ENCODE assay signal across 15 cellular contexts in the genomic region with DNA sequence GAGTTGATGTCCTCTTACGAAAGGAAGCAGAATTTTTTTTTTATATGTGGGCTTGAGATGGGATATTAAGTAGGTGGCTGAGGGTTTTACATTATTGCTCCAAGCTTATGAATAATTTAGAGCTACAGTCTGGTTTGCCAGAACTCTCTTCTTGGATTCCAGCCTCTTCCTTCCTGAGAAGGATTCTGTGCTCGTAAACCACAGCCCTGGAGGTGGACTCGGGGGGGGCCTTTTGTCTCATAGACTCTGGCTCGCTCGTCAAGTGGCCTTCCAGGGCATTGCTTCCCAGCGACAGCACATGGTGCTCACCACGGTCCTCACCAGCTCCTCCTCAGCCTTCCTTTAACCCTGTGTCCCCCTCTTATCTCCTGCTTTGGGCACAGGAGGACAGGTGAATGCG. TPM values are rescaled to one million over a fixed set of nuclear protein-coding genes. Genes with fewer than 3 reads are reported as not detected.
A peak's percentile ranks its signal among the peaks of the same experiment; 100 is the strongest.
DNase-seq lines count a peak whose midpoint lies in the region; ATAC-seq and TF ChIP-seq lines count a peak whose summit lies in the region.
"Had no signal": no experiment of that assay in that cellular context is flagged by ENCODE, and none has a peak within 500 bp of the region (broad histone marks: within the 10 kb centered on the region; RNA-seq: fewer than 3 reads in every experiment).

No MANE protein-coding gene starts in this region.

- no peaks in the 10 kb centered on the region for H3K9me3 Mint-ChIP-seq in CD4-positive, alpha-beta memory T cell
- no peaks in the 10 kb centered on the region for H3K9me3 Mint-ChIP-seq in effector memory CD8-positive, alpha-beta T cell
- H3K9me3 Mint-ChIP-seq: activated CD4-positive, alpha-beta T cell treated with anti-CD3 and anti-CD28 coated beads, Interleukin-2, amount 10 ng/mL, durations not matched to agents 24 days and 14 days; activated T-cell treated with anti-CD3 and anti-CD28 coated beads, Interleukin-2, amount 50 U/mL, for 4 hours; CD8-positive, alpha-beta T cell had no signal

- peak overlapping the region; percentile 20 for H2AFZ ChIP-seq in MM.1S (ENCODE audit: low read length)
- no peak overlapping the region for H2AFZ ChIP-seq in mammary epithelial cell (ENCODE audit: low read depth, low read length)

- dilution Hi-C loops in mammary epithelial cell (cut with HindIII; ENCODE audit: low sequenced_read_pairs): loop anchor here (5.0 kb wide), 2 partner anchors 39 to 79 kb away; no protein-coding TSS in a partner anchor

- H3F3A ChIP-seq in MM.1S (ENCODE audit: insufficient read depth, low read length): peaks cover 14% of the 10 kb centered on the region

- H3K4me1 ChIP-seq in CD4-positive, alpha-beta memory T cell (ENCODE audit: insufficient read depth, low read length): no peaks in the 10 kb centered on the region
- H3K4me1 ChIP-seq in MM.1S (ENCODE audit: low read length): peaks cover 40% of the 10 kb centered on the region
- H3K4me1 ChIP-seq in skeletal muscle tissue (ENCODE audit: control insufficient read depth in 3 of 3, insufficient read depth in 3 of 3, low read length in 3 of 3): peaks cover 87 to 89% (median 88%) of the 10 kb centered on the region in 3 donors
- peaks cover 6% of the 10 kb centered on the region for H3K4me1 ChIP-seq in mammary epithelial cell (ENCODE audit: insufficient read depth, low read length)
- H3K4me1 ChIP-seq: prostate gland had no signal

- H3K27me3 ChIP-seq in CD4-positive, alpha-beta memory T cell (ENCODE audit: insufficient read depth, low read length): no peaks in the 10 kb centered on the region
- H3K27me3 ChIP-seq in MM.1S (replicated peaks; ENCODE audit: insufficient read depth, low read length) (no peaks in the 10 kb centered on the region), skeletal muscle tissue (ENCODE audit: control insufficient read depth in 3 of 3, insufficient read depth in 3 of 3, low read length in 3 of 3) (no peaks in the 10 kb centered on the region), mammary epithelial cell (ENCODE audit: insufficient read depth, low read length) (no peaks in the 10 kb centered on the region)
- H3K27me3 ChIP-seq: suprapubic skin had no signal

- H3K4me3 Mint-ChIP-seq in CD4-positive, alpha-beta memory T cell: no peak overlapping the region
- H3K4me3 Mint-ChIP-seq in effector memory CD8-positive, alpha-beta T cell: no peak overlapping the region
- H3K4me3 Mint-ChIP-seq: activated CD4-positive, alpha-beta T cell treated with anti-CD3 and anti-CD28 coated beads, Interleukin-2, amount 10 ng/mL, durations not matched to agents 24 days and 14 days; activated T-cell treated with anti-CD3 and anti-CD28 coated beads, Interleukin-2, amount 50 U/mL, for 4 hours; CD8-positive, alpha-beta T cell had no signal

- H3K36me3 ChIP-seq in CD4-positive, alpha-beta memory T cell (ENCODE audit: insufficient read depth, low read length): peaks cover 9% of the 10 kb centered on the region
- no peaks in the 10 kb centered on the region for H3K36me3 ChIP-seq in MM.1S (replicated peaks; ENCODE audit: insufficient read depth, low read length)
- H3K36me3 ChIP-seq in skeletal muscle tissue (ENCODE audit: control insufficient read depth in 3 of 3, insufficient read depth in 3 of 3, low read length in 3 of 3): peaks cover 5 to 23% (median 7%) of the 10 kb centered on the region in 3 donors
- H3K36me3 ChIP-seq in mammary epithelial cell (ENCODE audit: insufficient read depth, low read length): peaks cover 1% of the 10 kb centered on the region
- H3K36me3 ChIP-seq: prostate gland had no signal

- no peak overlapping the region for H3K4me3 ChIP-seq in CD4-positive, alpha-beta memory T cell (ENCODE audit: low read length in 2 of 2)
- H3K4me3 ChIP-seq in MM.1S (ENCODE audit: low read length): peak overlapping the region; percentile 26; the same call in 1 of the 2 replicates
- peak overlapping the region; percentile 9 to 44 (median 32) for H3K4me3 ChIP-seq in skeletal muscle tissue (ENCODE audit: low read length in 3 of 3)
- no peak overlapping the region for H3K4me3 ChIP-seq in mammary epithelial cell (replicated peaks in 1 of 3; ENCODE audit: insufficient read depth in 1 of 3, low read depth in 2 of 3, low read length in 3 of 3)
- H3K4me3 ChIP-seq: prostate gland, suprapubic skin had no signal

- H3K36me3 Mint-ChIP-seq in CD4-positive, alpha-beta memory T cell: peaks cover 15 to 22% of the 10 kb centered on the region in 2 donors
- peaks cover 3% of the 10 kb centered on the region for H3K36me3 Mint-ChIP-seq in effector memory CD8-positive, alpha-beta T cell (ENCODE audit: insufficient read depth)

- POLR2A ChIA-PET in CD4-positive, alpha-beta memory T cell (lab: Charles Lee; ENCODE audit: partially characterized antibody): no interaction called here

- CTCF ChIA-PET in CD4-positive, alpha-beta memory T cell (lab: Charles Lee; ENCODE audit: partially characterized antibody): interaction anchor here (1.3 to 1.4 kb wide), 2 partner anchors 20 to 49 kb away, joined by 3 read pairs; no protein-coding TSS in a partner anchor
- CTCF ChIA-PET in mammary epithelial cell (lab: Charles Lee; ENCODE audit: low non-redundant PET): no interaction called here

- no peaks in the 10 kb centered on the region for H3K27me3 Mint-ChIP-seq in CD4-positive, alpha-beta memory T cell
- H3K27me3 Mint-ChIP-seq in effector memory CD8-positive, alpha-beta T cell: no peaks in the 10 kb centered on the region
- H3K27me3 Mint-ChIP-seq: activated CD4-positive, alpha-beta T cell treated with anti-CD3 and anti-CD28 coated beads, Interleukin-2, amount 10 ng/mL, durations not matched to agents 24 days and 14 days had no signal

- H3K27ac Mint-ChIP-seq in CD4-positive, alpha-beta memory T cell: peak overlapping the region in 4 of 7 donors; percentile 44 to 75 (median 62)
- H3K27ac Mint-ChIP-seq in effector memory CD8-positive, alpha-beta T cell: peak overlapping the region; percentile 8 to 57
- H3K27ac Mint-ChIP-seq: CD8-positive, alpha-beta T cell had no signal

- H3K4me2 ChIP-seq in MM.1S (ENCODE audit: low read depth, low read length) (peak overlapping the region; percentile 84), mammary epithelial cell (ENCODE audit: insufficient read depth, low read depth, low read length) (no peak overlapping the region)

- in situ Hi-C loops in mammary epithelial cell (cut with MboI; ENCODE audit: low sequenced_read_pairs in 2 of 2): no loop called here

- WGBS in mammary epithelial cell (ENCODE audit: low coverage, missing lambda C conversion rate): 50% methylated on average over 5 of the region's 8 CpGs

- no peaks in the 10 kb centered on the region for H3K9me2 ChIP-seq in MM.1S (replicated peaks; ENCODE audit: insufficient read depth, low read length)

- BruUV-seq in mammary epithelial cell (replicated peaks; lab: Mats Ljungman, UMichigan): no TSS peak

- H3K9ac ChIP-seq in MM.1S (ENCODE audit: low read length): peak overlapping the region; percentile 62
- H3K9ac ChIP-seq in skeletal muscle tissue (ENCODE audit: low read depth in 1 of 3, low read length in 3 of 3): peak overlapping the region; percentile 14 to 61 (median 24)
- H3K9ac ChIP-seq in mammary epithelial cell (ENCODE audit: insufficient read depth, low read length): no peak overlapping the region

- no peak overlapping the region for H3K27ac ChIP-seq in CD4-positive, alpha-beta memory T cell (ENCODE audit: low read depth, low read length)
- H3K27ac ChIP-seq in MM.1S (ENCODE audit: low read length) (peak overlapping the region; percentile 94), skeletal muscle tissue (ENCODE audit: low read depth, low read length) (peak overlapping the region; percentile 98), mammary epithelial cell (ENCODE audit: insufficient read depth, low read depth, low read length) (no peak overlapping the region)
- H3K27ac ChIP-seq: suprapubic skin had no signal

- no peaks in the 10 kb centered on the region for H4K20me1 ChIP-seq in MM.1S (ENCODE audit: insufficient read depth, low read length)
- H4K20me1 ChIP-seq in mammary epithelial cell (ENCODE audit: insufficient read depth, low read length): no peaks in the 10 kb centered on the region

- no peak for TF ChIP-seq CTCF in MM.1S (IDR thresholded peaks at IDR 0.05; ENCODE audit: low read length)
- TF ChIP-seq CTCF in mammary epithelial cell (conservative IDR thresholded peaks at IDR 0.05 in 1 of 2, IDR thresholded peaks at IDR 0.05 in 1 of 2; ENCODE audit: extremely low read depth in 1 of 2, insufficient read depth in 1 of 2, low read depth in 1 of 2, low read length in 2 of 2): no peak

- peaks cover 0 to 13% (median 7%) of the 10 kb centered on the region in 4 donors for H3K4me1 Mint-ChIP-seq in CD4-positive, alpha-beta memory T cell
- H3K4me1 Mint-ChIP-seq in effector memory CD8-positive, alpha-beta T cell (ENCODE audit: low read depth in 2 of 2): peaks cover 7 to 17% of the 10 kb centered on the region in 2 donors

- ATAC-seq in effector memory CD8-positive, alpha-beta T cell (replicated peaks): no peak
- ATAC-seq: activated T-cell treated with anti-CD3 and anti-CD28 coated beads, Interleukin-2, amount 50 U/mL, for 4 hours; CD8-positive, alpha-beta T cell had no signal

- H3K9me3 ChIP-seq in CD4-positive, alpha-beta memory T cell (ENCODE audit: control insufficient read depth in 1 of 2, low read length in 2 of 2): no peaks in the 10 kb centered on the region
- H3K9me3 ChIP-seq in MM.1S (replicated peaks; ENCODE audit: insufficient read depth, low read length) (no peaks in the 10 kb centered on the region), skeletal muscle tissue (ENCODE audit: control insufficient read depth in 3 of 3, low read length in 3 of 3) (no peaks in the 10 kb centered on the region), mammary epithelial cell (replicated peaks; ENCODE audit: insufficient read depth, low read length) (no peaks in the 10 kb centered on the region)
- H3K9me3 ChIP-seq: prostate gland, suprapubic skin had no signal

- H3K79me2 ChIP-seq in MM.1S (ENCODE audit: low read length): peaks cover 10% of the 10 kb centered on the region
- H3K79me2 ChIP-seq in mammary epithelial cell (ENCODE audit: insufficient read depth, low read length): peaks cover 8% of the 10 kb centered on the region

- no peak for DNase-seq in CD4-positive, alpha-beta memory T cell
- DNase-seq in MM.1S (no peak), SHP77 treated with DMSO at 0.1 percent for 48 hours (lab: John Stamatoyannopoulos, UW) (no peak), mammary epithelial cell (no peak), NCI-H2196 treated with DMSO at 0.1 percent for 48 hours (lab: John Stamatoyannopoulos, UW; ENCODE audit: unreplicated experiment) (no peak)
- no peak for DNase-seq in effector memory CD8-positive, alpha-beta T cell
- DNase-seq: activated CD4-positive, alpha-beta T cell treated with anti-CD3 and anti-CD28 coated beads, Interleukin-2, amount 10 ng/mL, durations not matched to agents 24 days and 14 days; activated T-cell treated with anti-CD3 and anti-CD28 coated beads, Interleukin-2, amount 50 U/mL, for 4 hours; cortex of kidney; NCI-H1105 treated with DMSO at 0.1 percent for 48 hours; T-helper 9 cell had no signal

- intact Hi-C loops in CD4-positive, alpha-beta memory T cell (cut with micrococcal nuclease): no loop called here
- intact Hi-C loops in mammary epithelial cell (cut with micrococcal nuclease): no loop called here

RNA-seq across cellular contexts. Expression of gene TMEM11, which starts 43.1 kb away (rescaled TPM):
- total RNA-seq in CD4-positive, alpha-beta memory T cell: 10 to 100 TPM; 18.6 to 21.7 TPM
- polyA plus RNA-seq in CD4-positive, alpha-beta memory T cell: 10 to 100 TPM; 35.6 to 38.6 TPM
- total RNA-seq in skeletal muscle tissue: 20.9 TPM
- 10 to 100 TPM; 17.2 to 35.7 TPM for total RNA-seq in mammary epithelial cell
- polyA plus RNA-seq in mammary epithelial cell: 61.2 TPM
- polyA minus RNA-seq in mammary epithelial cell: 56.2 TPM

RNA-seq across cellular contexts. Expression of gene DHRS7B, which starts 44.1 kb away (rescaled TPM):
- 1 to 10 TPM; 8.2 to 9.5 TPM for total RNA-seq in CD4-positive, alpha-beta memory T cell
- polyA plus RNA-seq in CD4-positive, alpha-beta memory T cell: 10 to 100 TPM; 10.0 to 10.5 TPM
- 29.7 TPM for total RNA-seq in skeletal muscle tissue
- total RNA-seq in mammary epithelial cell: 10 to 100 TPM; 27.3 to 29.5 TPM
- polyA plus RNA-seq in mammary epithelial cell: 51.3 TPM
- 58.2 TPM for polyA minus RNA-seq in mammary epithelial cell

Comparison
In these comparisons a context has a peak if more than half of its experiments do, and no peak if none do; other contexts are left out.
1. H3K27ac ChIP-seq: peak in MM.1S (single experiment) and skeletal muscle tissue (single experiment); none in CD4-positive, alpha-beta memory T cell (single experiment) and mammary epithelial cell (single experiment).
2. H3K4me3 ChIP-seq: peak in MM.1S (single experiment) and skeletal muscle tissue (3 of 3); none in CD4-positive, alpha-beta memory T cell (0 of 2) and mammary epithelial cell (0 of 3).